In the genomic region with DNA sequence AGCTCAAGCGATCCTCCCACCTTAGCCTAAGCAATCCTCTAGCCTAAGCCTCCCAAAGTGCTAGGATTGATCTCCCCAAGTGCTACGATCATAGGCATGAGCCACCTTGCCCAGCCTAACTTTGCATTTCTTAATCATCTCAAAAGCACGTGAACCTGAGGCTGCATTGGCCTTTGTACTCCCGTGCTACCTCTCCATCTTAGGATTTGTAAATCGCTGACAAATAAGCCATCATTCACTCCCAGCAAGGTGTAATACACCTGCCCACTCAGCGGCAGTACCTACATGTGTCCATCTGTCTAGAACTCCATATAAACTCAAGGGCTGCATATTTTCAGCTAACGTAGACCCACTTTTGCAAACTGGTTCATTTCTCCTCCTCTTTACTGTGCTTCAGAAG, we compare ENCODE assay signal across 14 cellular contexts. TPM values are rescaled to one million over a fixed set of nuclear protein-coding genes. Genes with fewer than 3 reads are reported as not detected.
DNase-seq lines count a peak whose midpoint lies in the region; ATAC-seq and TF ChIP-seq lines count a peak whose summit lies in the region.
"Had no signal": no experiment of that assay in that cellular context is flagged by ENCODE, and none has a peak within 500 bp of the region (broad histone marks: within the 10 kb centered on the region; RNA-seq: fewer than 3 reads in every experiment).

No MANE protein-coding gene starts in this region.

- no peaks in the 10 kb centered on the region for H3K27me3 Mint-ChIP-seq in activated CD8-positive, alpha-beta T cell treated with anti-CD3 and anti-CD28 coated beads for 36 hours
- H3K27me3 Mint-ChIP-seq in activated CD8-positive, alpha-beta T cell treated with anti-CD3 and anti-CD28 coated beads, Interleukin-2, amount 10 ng/mL, durations not matched to agents 7 days and 5 days (ENCODE audit: low read depth) = no peaks in the 10 kb centered on the region
- H3K27me3 Mint-ChIP-seq: activated naive CD4-positive, alpha-beta T cell treated with anti-CD3 and anti-CD28 coated beads, Interleukin-2, amount 10 ng/mL, durations not matched to agents 7 days and 5 days had no signal

- H3K27me3 ChIP-seq in colonic mucosa = no peaks in the 10 kb centered on the region
- H3K27me3 ChIP-seq in smooth muscle cell (ENCODE audit: low read depth) = no peaks in the 10 kb centered on the region

- H3K27ac Mint-ChIP-seq in activated CD8-positive, alpha-beta T cell treated with anti-CD3 and anti-CD28 coated beads for 36 hours = peak overlapping the region; percentile 90
- H3K27ac Mint-ChIP-seq in activated CD8-positive, alpha-beta T cell treated with anti-CD3 and anti-CD28 coated beads, Interleukin-2, amount 10 ng/mL, durations not matched to agents 7 days and 5 days = no peak overlapping the region

- no peak overlapping the region for H3K4me3 ChIP-seq in colonic mucosa
- peak overlapping the region; percentile 4 for H3K4me3 ChIP-seq in smooth muscle cell
- H3K4me3 ChIP-seq: lung had no signal

- H3K9me3 ChIP-seq in colonic mucosa (no peaks in the 10 kb centered on the region), smooth muscle cell (replicated peaks; ENCODE audit: low read depth) (no peaks in the 10 kb centered on the region)

- H3K9me3 Mint-ChIP-seq in activated CD8-positive, alpha-beta T cell treated with anti-CD3 and anti-CD28 coated beads for 36 hours = no peaks in the 10 kb centered on the region
- H3K9me3 Mint-ChIP-seq in activated CD8-positive, alpha-beta T cell treated with anti-CD3 and anti-CD28 coated beads, Interleukin-2, amount 10 ng/mL, durations not matched to agents 7 days and 5 days (ENCODE audit: insufficient read depth) = no peaks in the 10 kb centered on the region
- H3K9me3 Mint-ChIP-seq: activated naive CD4-positive, alpha-beta T cell treated with anti-CD3 and anti-CD28 coated beads, Interleukin-2, amount 10 ng/mL, durations not matched to agents 7 days and 5 days had no signal

- WGBS in smooth muscle cell (ENCODE audit: low lambda C conversion rate) = 74% methylated on average over 7 of the region's 7 CpGs

- H3K4me1 ChIP-seq in colonic mucosa = peaks cover 9% of the 10 kb centered on the region
- H3K4me1 ChIP-seq in smooth muscle cell (ENCODE audit: low read depth) = peaks cover 14% of the 10 kb centered on the region

- peak overlapping the region; percentile 90 for H3K4me3 Mint-ChIP-seq in activated CD8-positive, alpha-beta T cell treated with anti-CD3 and anti-CD28 coated beads for 36 hours
- H3K4me3 Mint-ChIP-seq in activated CD8-positive, alpha-beta T cell treated with anti-CD3 and anti-CD28 coated beads, Interleukin-2, amount 10 ng/mL, durations not matched to agents 7 days and 5 days = no peak overlapping the region

- CTCF ChIA-PET in activated CD8-positive, alpha-beta T cell treated with anti-CD3 and anti-CD28 coated beads for 36 hours (lab: Charles Lee) = interaction anchor here (1.0 to 1.1 kb wide), 3 partner anchors 19 to 135 kb away, joined by 3 to 6 read pairs (median 4); no protein-coding TSS in a partner anchor
- CTCF ChIA-PET in activated CD8-positive, alpha-beta T cell treated with anti-CD3 and anti-CD28 coated beads, Interleukin-2, amount 10 ng/mL, durations not matched to agents 7 days and 5 days (lab: Charles Lee) = interaction anchor here (1.2 to 2.9 kb wide), 5 partner anchors 124 to 184 kb away, joined by 3 to 19 read pairs (median 4); no protein-coding TSS in a partner anchor

- H3K27ac ChIP-seq in colonic mucosa = no peak overlapping the region
- H3K27ac ChIP-seq in smooth muscle cell (ENCODE audit: low read depth) = no peak overlapping the region
- H3K27ac ChIP-seq: KMS-11 had no signal

- POLR2A ChIA-PET in activated CD8-positive, alpha-beta T cell treated with anti-CD3 and anti-CD28 coated beads for 36 hours (lab: Charles Lee) = no interaction called here
- POLR2A ChIA-PET in activated CD8-positive, alpha-beta T cell treated with anti-CD3 and anti-CD28 coated beads, Interleukin-2, amount 10 ng/mL, durations not matched to agents 7 days and 5 days (lab: Charles Lee) = no interaction called here

- H2AFZ ChIP-seq in smooth muscle cell (ENCODE audit: low read depth) = no peak overlapping the region

- ATAC-seq in activated CD8-positive, alpha-beta T cell treated with anti-CD3 and anti-CD28 coated beads for 36 hours = no peak
- no peak for ATAC-seq in activated CD8-positive, alpha-beta T cell treated with anti-CD3 and anti-CD28 coated beads, Interleukin-2, amount 10 ng/mL, durations not matched to agents 7 days and 5 days
- ATAC-seq in GM19467 (IDR thresholded peaks at IDR 0.05; ENCODE audit: unreplicated experiment) (no peak), HG02885 (IDR thresholded peaks at IDR 0.05; ENCODE audit: poor library complexity, unreplicated experiment) (no peak)
- ATAC-seq: esophagus mucosa, Panc1 had no signal

- H3K4me1 Mint-ChIP-seq in activated CD8-positive, alpha-beta T cell treated with anti-CD3 and anti-CD28 coated beads for 36 hours (ENCODE audit: low read depth) = peaks cover 32% of the 10 kb centered on the region
- H3K4me1 Mint-ChIP-seq in activated CD8-positive, alpha-beta T cell treated with anti-CD3 and anti-CD28 coated beads, Interleukin-2, amount 10 ng/mL, durations not matched to agents 7 days and 5 days (ENCODE audit: low read depth) = peaks cover 27% of the 10 kb centered on the region

- H3K36me3 Mint-ChIP-seq in activated CD8-positive, alpha-beta T cell treated with anti-CD3 and anti-CD28 coated beads for 36 hours (ENCODE audit: low read depth) = peaks cover 17% of the 10 kb centered on the region
- H3K36me3 Mint-ChIP-seq in activated CD8-positive, alpha-beta T cell treated with anti-CD3 and anti-CD28 coated beads, Interleukin-2, amount 10 ng/mL, durations not matched to agents 7 days and 5 days (ENCODE audit: low read depth) = no peaks in the 10 kb centered on the region

- peaks cover 34% of the 10 kb centered on the region for H4K20me1 ChIP-seq in smooth muscle cell (ENCODE audit: low read depth)

- H3K79me2 ChIP-seq in smooth muscle cell (ENCODE audit: low read depth) = peaks cover 42% of the 10 kb centered on the region

- TF ChIP-seq CTCF in activated CD8-positive, alpha-beta T cell treated with anti-CD3 and anti-CD28 coated beads for 36 hours (IDR thresholded peaks at IDR 0.05) = no peak
- TF ChIP-seq CTCF in colonic mucosa (IDR thresholded peaks at IDR 0.05) = no peak
- TF ChIP-seq CTCF in smooth muscle cell (IDR thresholded peaks at IDR 0.05; ENCODE audit: borderline replicate concordance, insufficient read depth, poor library complexity, severe bottlenecking) = no peak

- H3K36me3 ChIP-seq in colonic mucosa (no peaks in the 10 kb centered on the region), smooth muscle cell (ENCODE audit: low read depth) (no peaks in the 10 kb centered on the region)

- H3F3A ChIP-seq in smooth muscle cell (ENCODE audit: low read depth) = no peaks in the 10 kb centered on the region

- peak overlapping the region; percentile 94 for H3K4me2 ChIP-seq in smooth muscle cell

- H3K9ac ChIP-seq in colonic mucosa (ENCODE audit: low read depth in 2 of 2, low read length in 2 of 2) = peak overlapping the region in 1 of 2 donors; percentile 79
- H3K9ac ChIP-seq in smooth muscle cell (ENCODE audit: low read depth) = no peak overlapping the region
- H3K9ac ChIP-seq: KMS-11 had no signal

- DNase-seq in activated CD8-positive, alpha-beta T cell treated with anti-CD3 and anti-CD28 coated beads for 36 hours = no peak
- no peak for DNase-seq in activated CD8-positive, alpha-beta T cell treated with anti-CD3 and anti-CD28 coated beads, Interleukin-2, amount 10 ng/mL, durations not matched to agents 7 days and 5 days
- peak; percentile 37 for DNase-seq in NCI-H187 treated with DMSO at 0.1 percent for 48 hours (lab: John Stamatoyannopoulos, UW)
- DNase-seq in colonic mucosa = peak; percentile 69
- no peak for DNase-seq in smooth muscle cell (lab: John Stamatoyannopoulos, UW; ENCODE audit: unreplicated experiment)
- DNase-seq in AG20443 (ENCODE audit: low spot score) = no peak
- DNase-seq: activated CD4-positive, alpha-beta T cell treated with anti-CD3 and anti-CD28 coated beads, Interleukin-2, amount 50 U/mL, for 4 hours; activated naive CD4-positive, alpha-beta T cell treated with anti-CD3 and anti-CD28 coated beads, Interleukin-2, amount 10 ng/mL, durations not matched to agents 7 days and 5 days had no signal

- intact Hi-C loops in activated CD8-positive, alpha-beta T cell treated with anti-CD3 and anti-CD28 coated beads for 36 hours (cut with micrococcal nuclease) = no loop called here
- intact Hi-C loops in colonic mucosa (cut with DNase I) = no loop called here

RNA-seq across cellular contexts. Expression of gene ANKH, which starts 2.8 kb away (rescaled TPM):
- total RNA-seq in activated CD8-positive, alpha-beta T cell treated with anti-CD3 and anti-CD28 coated beads for 36 hours = 10 to 100 TPM; 85.4 to 87.2 TPM
- total RNA-seq in activated CD8-positive, alpha-beta T cell treated with anti-CD3 and anti-CD28 coated beads, Interleukin-2, amount 10 ng/mL, durations not matched to agents 7 days and 5 days = 10 to 100 TPM; 32.1 to 36.0 TPM
- total RNA-seq in colonic mucosa (100 to 1,000 TPM in 1 of 2 donors, 10 to 100 TPM in 1; 81.8 to 103 TPM), smooth muscle cell (37.3 and 48.0 TPM in 2 replicates)
- polyA plus RNA-seq in smooth muscle cell = 25.4 and 56.6 TPM in 2 replicates

Comparison
In these comparisons a context has a peak if more than half of its experiments do, and no peak if none do; other contexts are left out.
1. DNase-seq: peak in NCI-H187 treated with DMSO at 0.1 percent for 48 hours (single experiment) and colonic mucosa (single experiment); none in activated CD8-positive, alpha-beta T cell treated with anti-CD3 and anti-CD28 coated beads for 36 hours (single experiment), activated CD8-positive, alpha-beta T cell treated with anti-CD3 and anti-CD28 coated beads, Interleukin-2, amount 10 ng/mL, durations not matched to agents 7 days and 5 days (single experiment), smooth muscle cell (single experiment) and AG20443 (single experiment).